ENCODE assay signal across 8 cellular contexts in genomic region chr4:41957634-41958033, GRCh38. TPM values are rescaled to one million over a fixed set of nuclear protein-coding genes. Genes with fewer than 3 reads are reported as not detected.
DNase-seq lines count a peak whose midpoint lies in the region; FAIRE-seq and TF ChIP-seq lines count a peak whose summit lies in the region.

No MANE protein-coding gene starts in this region.

- DNase-seq in SIG-M5 treated with dmso at 0.1 percent for 504 hours (lab: John Stamatoyannopoulos, UW; ENCODE audit: unreplicated experiment) (peak; percentile 28), SIG-M5 (lab: John Stamatoyannopoulos, UW) (no peak), KBM-7 (peak; percentile 74), astrocyte of the spinal cord (ENCODE audit: low read depth, low spot score) (no peak), progenitor cell of endocrine pancreas (ENCODE audit: low spot score, unreplicated experiment) (no peak), amniotic stem cell (lab: John Stamatoyannopoulos, UW) (no peak), H54 (ENCODE audit: insufficient read length, low spot score) (no peak), hepatic stellate cell (ENCODE audit: low spot score) (no peak)

- no peak overlapping the region for H3K4me3 Mint-ChIP-seq in progenitor cell of endocrine pancreas (ENCODE audit: low read depth)

- no peaks in the 10 kb centered on the region for H3K9me3 Mint-ChIP-seq in progenitor cell of endocrine pancreas (ENCODE audit: low read depth)

- H3K36me3 Mint-ChIP-seq in progenitor cell of endocrine pancreas (ENCODE audit: insufficient read depth): peaks cover 3% of the 10 kb centered on the region

- FAIRE-seq in H54 (lab: Jason Lieb, UNC): no peak

- no peaks in the 10 kb centered on the region for H3K27me3 Mint-ChIP-seq in progenitor cell of endocrine pancreas

- TF ChIP-seq CTCF in astrocyte of the spinal cord (IDR thresholded peaks at IDR 0.05; ENCODE audit: low read depth, low read length) (peak; percentile 38), progenitor cell of endocrine pancreas (IDR thresholded peaks at IDR 0.05; ENCODE audit: unreplicated experiment) (peak; percentile 55)

- H3K4me3 ChIP-seq in astrocyte of the spinal cord (ENCODE audit: low read depth, low read length): no peak overlapping the region

- in situ Hi-C loops in KBM-7 (cut with MboI; ENCODE audit: low pct_unique_long_range_greater_than_20kb, low sequenced_read_pairs) (no loop called here), astrocyte of the spinal cord (cut with HindIII; ENCODE audit: low sequenced_read_pairs) (no loop called here)

- no peak overlapping the region for H3K27ac Mint-ChIP-seq in progenitor cell of endocrine pancreas

- no peaks in the 10 kb centered on the region for H3K4me1 Mint-ChIP-seq in progenitor cell of endocrine pancreas (ENCODE audit: low read depth)

- TF ChIP-seq POLR2A in H54 (IDR thresholded peaks at IDR 0.05; ENCODE audit: low read depth, low read length): no peak

RNA-seq across cellular contexts. Expression of gene TMEM33, which starts 22.4 kb away (rescaled TPM):
- 63.7 and 65.9 TPM in 2 replicates for total RNA-seq in progenitor cell of endocrine pancreas

RNA-seq across cellular contexts. Expression of gene DCAF4L1, which starts 23.9 kb away (rescaled TPM):
- total RNA-seq in progenitor cell of endocrine pancreas: 0.17 and 0.20 TPM in 2 replicates

RNA-seq across cellular contexts. Expression of gene SLC30A9, which starts 32.7 kb away (rescaled TPM):
- total RNA-seq in progenitor cell of endocrine pancreas: 67.3 and 67.9 TPM in 2 replicates

Comparison
In these comparisons a context has a peak if more than half of its experiments do, and no peak if none do; other contexts are left out.
1. DNase-seq: peak in SIG-M5 treated with dmso at 0.1 percent for 504 hours (single experiment) and KBM-7 (single experiment); none in SIG-M5 (single experiment), astrocyte of the spinal cord (single experiment), progenitor cell of endocrine pancreas (single experiment), amniotic stem cell (single experiment), H54 (single experiment) and hepatic stellate cell (single experiment).